ENCODE assay signal across 37 cellular contexts in genomic region chr6:10196090-10196489, GRCh38.
"Had no signal": no experiment of that assay in that cellular context is flagged by ENCODE, and none has a peak within 500 bp of the region (broad histone marks: within the 10 kb centered on the region; RNA-seq: fewer than 3 reads in every experiment).

No MANE protein-coding gene starts in this region.

- H3K4me3 Mint-ChIP-seq: activated B cell treated with CpG ODN at 0.5 μM for 24 hours; activated CD4-positive, alpha-beta memory T cell treated with anti-CD3 and anti-CD28 coated beads, Interleukin-2, amount 10 ng/mL, durations not matched to agents 7 days and 5 days; activated CD4-positive, alpha-beta T cell treated with anti-CD3 and anti-CD28 coated beads, Interleukin-2, amount 10 ng/mL, durations not matched to agents 24 days and 14 days; activated CD8-positive, alpha-beta memory T cell treated with anti-CD3 and anti-CD28 coated beads, Interleukin-2, amount 10 ng/mL, durations not matched to agents 7 days and 5 days; activated CD8-positive, alpha-beta T cell treated with anti-CD3 and anti-CD28 coated beads, Interleukin-2, amount 10 ng/mL, durations not matched to agents 7 days and 5 days; activated naive CD4-positive, alpha-beta T cell treated with anti-CD3 and anti-CD28 coated beads, Interleukin-2, amount 10 ng/mL, durations not matched to agents 7 days and 5 days; activated naive CD4-positive, alpha-beta T cell treated with anti-CD3 and anti-CD28 coated beads, Interleukin-2, amount 50 U/mL, for 24 hours; activated naive CD8-positive, alpha-beta T cell; activated naive CD8-positive, alpha-beta T cell treated with anti-CD3 and anti-CD28 coated beads, Interleukin-2, amount 10 ng/mL, durations not matched to agents 7 days and 5 days; activated naive CD8-positive, alpha-beta T cell treated with anti-CD3 and anti-CD28 coated beads, Interleukin-2, amount 50 U/mL, for 24 hours; activated T-cell treated with anti-CD3 and anti-CD28 coated beads, Interleukin-2, amount 50 U/mL, for 24 hours; brain; central memory CD8-positive, alpha-beta T cell; T-helper 1 cell treated with Interleukin-12 subunit alpha and Interleukin-12 subunit beta and Interleukin-4 antibody, amounts not matched to agents 30 μg/mL and 1 μg/mL, for 36 hours; T-helper 2 cell treated with Interferon-gamma antibody and Interleukin-4, amounts not matched to agents 5 μg/mL and 100 μg/mL, for 36 hours had no signal

- H3K4me1 Mint-ChIP-seq: activated B cell treated with CpG ODN at 0.5 μM for 24 hours; activated CD4-positive, alpha-beta memory T cell treated with anti-CD3 and anti-CD28 coated beads, Interleukin-2, amount 10 ng/mL, durations not matched to agents 7 days and 5 days; activated CD4-positive, alpha-beta T cell treated with anti-CD3 and anti-CD28 coated beads, Interleukin-2, amount 10 ng/mL, durations not matched to agents 24 days and 14 days; activated CD8-positive, alpha-beta memory T cell treated with anti-CD3 and anti-CD28 coated beads, Interleukin-2, amount 10 ng/mL, durations not matched to agents 7 days and 5 days; activated naive CD4-positive, alpha-beta T cell treated with anti-CD3 and anti-CD28 coated beads, Interleukin-2, amount 10 ng/mL, durations not matched to agents 7 days and 5 days; activated naive CD4-positive, alpha-beta T cell treated with anti-CD3 and anti-CD28 coated beads, Interleukin-2, amount 50 U/mL, for 24 hours; activated naive CD8-positive, alpha-beta T cell treated with anti-CD3 and anti-CD28 coated beads, Interleukin-2, amount 10 ng/mL, durations not matched to agents 7 days and 5 days; activated naive CD8-positive, alpha-beta T cell treated with anti-CD3 and anti-CD28 coated beads, Interleukin-2, amount 50 U/mL, for 24 hours; brain; central memory CD8-positive, alpha-beta T cell had no signal

- H3K9me3 ChIP-seq: ascending aorta had no signal

- H3K27ac Mint-ChIP-seq: activated B cell treated with CpG ODN at 0.5 μM for 24 hours; activated CD4-positive, alpha-beta memory T cell treated with anti-CD3 and anti-CD28 coated beads, Interleukin-2, amount 10 ng/mL, durations not matched to agents 7 days and 5 days; activated CD4-positive, alpha-beta T cell treated with anti-CD3 and anti-CD28 coated beads, Interleukin-2, amount 10 ng/mL, durations not matched to agents 24 days and 14 days; activated CD8-positive, alpha-beta memory T cell treated with anti-CD3 and anti-CD28 coated beads, Interleukin-2, amount 10 ng/mL, durations not matched to agents 7 days and 5 days; activated CD8-positive, alpha-beta T cell treated with anti-CD3 and anti-CD28 coated beads, Interleukin-2, amount 10 ng/mL, durations not matched to agents 7 days and 5 days; activated naive CD4-positive, alpha-beta T cell treated with anti-CD3 and anti-CD28 coated beads, Interleukin-2, amount 10 ng/mL, durations not matched to agents 7 days and 5 days; activated naive CD4-positive, alpha-beta T cell treated with anti-CD3 and anti-CD28 coated beads, Interleukin-2, amount 50 U/mL, for 24 hours; activated naive CD8-positive, alpha-beta T cell; activated naive CD8-positive, alpha-beta T cell treated with anti-CD3 and anti-CD28 coated beads, Interleukin-2, amount 10 ng/mL, durations not matched to agents 7 days and 5 days; activated naive CD8-positive, alpha-beta T cell treated with anti-CD3 and anti-CD28 coated beads, Interleukin-2, amount 50 U/mL, for 24 hours; activated T-cell treated with anti-CD3 and anti-CD28 coated beads, Interleukin-2, amount 50 U/mL, for 24 hours; activated T-helper 2 cell treated with anti-CD3 and anti-CD28 coated beads, Interferon-gamma antibody, Interleukin-2, Interleukin-4, amounts not matched to agents 10 μg/mL and 5 μg/mL and 100 μg/mL, durations not matched to agents 14 hours and 24 hours and 36 hours; brain; T-helper 1 cell treated with Interleukin-12 subunit alpha and Interleukin-12 subunit beta and Interleukin-4 antibody, amounts not matched to agents 30 μg/mL and 1 μg/mL, for 36 hours; T-helper 2 cell treated with Interferon-gamma antibody and Interleukin-4, amounts not matched to agents 5 μg/mL and 100 μg/mL, for 36 hours had no signal

- H3K4me3 ChIP-seq: ascending aorta, cardiac muscle cell had no signal

- ATAC-seq: activated CD8-positive, alpha-beta memory T cell treated with anti-CD3 and anti-CD28 coated beads, Interleukin-2, amount 10 ng/mL, durations not matched to agents 7 days and 5 days; activated CD8-positive, alpha-beta T cell treated with anti-CD3 and anti-CD28 coated beads, Interleukin-2, amount 10 ng/mL, durations not matched to agents 7 days and 5 days; activated naive CD8-positive, alpha-beta T cell treated with anti-CD3 and anti-CD28 coated beads, Interleukin-2, amount 50 U/mL, for 24 hours had no signal

- H3K27me3 Mint-ChIP-seq: activated B cell treated with CpG ODN at 0.5 μM for 24 hours; activated CD4-positive, alpha-beta memory T cell treated with anti-CD3 and anti-CD28 coated beads, Interleukin-2, amount 10 ng/mL, durations not matched to agents 7 days and 5 days; activated CD4-positive, alpha-beta T cell treated with anti-CD3 and anti-CD28 coated beads, Interleukin-2, amount 10 ng/mL, durations not matched to agents 24 days and 14 days; activated CD8-positive, alpha-beta memory T cell treated with anti-CD3 and anti-CD28 coated beads, Interleukin-2, amount 10 ng/mL, durations not matched to agents 7 days and 5 days; activated naive CD4-positive, alpha-beta T cell treated with anti-CD3 and anti-CD28 coated beads, Interleukin-2, amount 10 ng/mL, durations not matched to agents 7 days and 5 days; activated naive CD8-positive, alpha-beta T cell; activated naive CD8-positive, alpha-beta T cell treated with anti-CD3 and anti-CD28 coated beads, Interleukin-2, amount 10 ng/mL, durations not matched to agents 7 days and 5 days; activated naive CD8-positive, alpha-beta T cell treated with anti-CD3 and anti-CD28 coated beads, Interleukin-2, amount 50 U/mL, for 24 hours; activated T-cell treated with anti-CD3 and anti-CD28 coated beads, Interleukin-2, amount 50 U/mL, for 24 hours; central memory CD8-positive, alpha-beta T cell had no signal

- DNase-seq: activated B cell treated with CpG ODN at 0.5 μM for 24 hours; activated CD4-positive, alpha-beta memory T cell treated with anti-CD3 and anti-CD28 coated beads, Interleukin-2, amount 10 ng/mL, durations not matched to agents 7 days and 5 days; activated CD4-positive, alpha-beta T cell treated with anti-CD3 and anti-CD28 coated beads for 4 hours; activated CD4-positive, alpha-beta T cell treated with anti-CD3 and anti-CD28 coated beads, Interleukin-2, amount 10 ng/mL, durations not matched to agents 24 days and 14 days; activated CD4-positive, alpha-beta T cell treated with anti-CD3 and anti-CD28 coated beads, Interleukin-2, amount 50 U/mL, for 1 hour; activated CD4-positive, alpha-beta T cell treated with anti-CD3 and anti-CD28 coated beads, Interleukin-2, amount 50 U/mL, for 4 hours; activated CD4-positive, CD25-positive, alpha-beta regulatory T cell treated with anti-CD3 and anti-CD28 coated beads, Interleukin-2, amount 50 U/mL, for 72 hours; activated CD8-positive, alpha-beta memory T cell treated with anti-CD3 and anti-CD28 coated beads for 24 hours; activated CD8-positive, alpha-beta memory T cell treated with anti-CD3 and anti-CD28 coated beads, Interleukin-2, amount 10 ng/mL, durations not matched to agents 7 days and 5 days; activated CD8-positive, alpha-beta memory T cell treated with anti-CD3 and anti-CD28 coated beads, Interleukin-2, amount 50 U/mL, for 48 hours; activated CD8-positive, alpha-beta T cell treated with anti-CD3 and anti-CD28 coated beads, Interleukin-2, amount 10 ng/mL, durations not matched to agents 7 days and 5 days; activated effector memory CD4-positive, alpha-beta T cell treated with Interleukin-2 at 50 U/mL for 16 hours; activated gamma-delta T cell; activated naive CD4-positive, alpha-beta T cell treated with anti-CD3 and anti-CD28 coated beads, Interleukin-2, amount 10 ng/mL, durations not matched to agents 7 days and 5 days; activated naive CD4-positive, alpha-beta T cell treated with Interleukin-2 at 50 U/mL for 16 hours; activated naive CD8-positive, alpha-beta T cell treated with anti-CD3 and anti-CD28 coated beads, Interleukin-2, amount 10 ng/mL, durations not matched to agents 7 days and 5 days; activated naive CD8-positive, alpha-beta T cell treated with anti-CD3 and anti-CD28 coated beads, Interleukin-2, amount 50 U/mL, for 24 hours; activated T-cell treated with anti-CD3 and anti-CD28 coated beads, Interleukin-2, amount 50 U/mL, for 24 hours; activated T-cell treated with anti-CD3 and anti-CD28 coated beads, Interleukin-2, amount 50 U/mL, for 48 hours; amygdala; anterior cingulate cortex; caudate nucleus; cerebellar nuclear complex; T-helper 2 cell; T-helper 9 cell had no signal

- H3K36me3 Mint-ChIP-seq: activated CD8-positive, alpha-beta memory T cell treated with anti-CD3 and anti-CD28 coated beads, Interleukin-2, amount 10 ng/mL, durations not matched to agents 7 days and 5 days; activated naive CD4-positive, alpha-beta T cell treated with anti-CD3 and anti-CD28 coated beads, Interleukin-2, amount 10 ng/mL, durations not matched to agents 7 days and 5 days; activated naive CD8-positive, alpha-beta T cell treated with anti-CD3 and anti-CD28 coated beads, Interleukin-2, amount 10 ng/mL, durations not matched to agents 7 days and 5 days; brain had no signal

- FAIRE-seq: bronchial epithelial cell, TTC549 had no signal

- H3K27me3 ChIP-seq: ascending aorta, cardiac muscle cell had no signal

- H3K36me3 ChIP-seq: ascending aorta, cardiac muscle cell had no signal

- H3K27ac ChIP-seq: ascending aorta, cardiac muscle cell, VCaP had no signal

- H3K9me3 Mint-ChIP-seq: activated CD4-positive, alpha-beta T cell treated with anti-CD3 and anti-CD28 coated beads, Interleukin-2, amount 10 ng/mL, durations not matched to agents 24 days and 14 days; central memory CD8-positive, alpha-beta T cell; T-helper 2 cell treated with Interferon-gamma antibody and Interleukin-4, amounts not matched to agents 5 μg/mL and 100 μg/mL, for 36 hours had no signal

- H3K4me1 ChIP-seq: ascending aorta had no signal
